In genomic region chr7:1025747-1026581, GRCh38 we compare ENCODE assay signal across 11 cellular contexts. TPM values are rescaled to one million over a fixed set of nuclear protein-coding genes. Genes with fewer than 3 reads are reported as not detected.
A peak's percentile ranks its signal among the peaks of the same experiment; 100 is the strongest.
DNase-seq lines count a peak whose midpoint lies in the region; ATAC-seq and TF ChIP-seq lines count a peak whose summit lies in the region.
"Had no signal": no experiment of that assay in that cellular context is flagged by ENCODE, and none has a peak within 500 bp of the region (broad histone marks: within the 10 kb centered on the region; RNA-seq: fewer than 3 reads in every experiment).

No MANE protein-coding gene starts in this region.

- H3K27ac ChIP-seq in HEK293 (ENCODE audit: extremely low read depth, low read depth, low read length) = no peak overlapping the region
- peak overlapping the region; percentile 95 for H3K27ac ChIP-seq in OCI-LY7 (ENCODE audit: low read depth, low read length, poor library complexity, severe bottlenecking)
- no peak overlapping the region for H3K27ac ChIP-seq in vagina
- H3K27ac ChIP-seq in esophagus muscularis mucosa (replicated peaks in 1 of 4) = no peak overlapping the region
- H3K27ac ChIP-seq: foreskin keratinocyte, suprapubic skin had no signal

- BruUV-seq in OCI-LY7 (replicated peaks; lab: Mats Ljungman, UMichigan) = TSS peak; percentile 75

- peaks cover 53% of the 10 kb centered on the region; the same call in 1 of the 2 replicates for H3K79me2 ChIP-seq in OCI-LY7 (ENCODE audit: insufficient read depth, low read depth, low read length)

- peaks cover 0 to 18% of the 10 kb centered on the region in 2 experiments; a peak in 1 of 3 replicates for H3K36me3 ChIP-seq in HEK293 (ENCODE audit: control insufficient read depth in 2 of 2, insufficient read depth in 1 of 2, low read length in 2 of 2)
- peaks cover 37% of the 10 kb centered on the region for H3K36me3 ChIP-seq in OCI-LY7 (ENCODE audit: insufficient read depth, low read length)
- H3K36me3 ChIP-seq in mucosa of descending colon (ENCODE audit: low read depth) = no peaks in the 10 kb centered on the region
- peaks cover 0 to 4% of the 10 kb centered on the region in 2 donors for H3K36me3 ChIP-seq in vagina
- H3K36me3 ChIP-seq in esophagus muscularis mucosa = peaks cover 0 to 42% (median 29%) of the 10 kb centered on the region in 4 donors

- POLR2A ChIA-PET in HEK293 (lab: Yijun Ruan, JAX) = no interaction called here
- POLR2A ChIA-PET in OCI-LY7 (lab: Charles Lee) = interaction anchor here (0.6 to 2.4 kb wide), 8 partner anchors 17 to 67 kb away, joined by 3 to 12 read pairs (median 4); no protein-coding TSS in a partner anchor

- H3K4me2 ChIP-seq in OCI-LY7 (ENCODE audit: low read length) = peak overlapping the region; percentile 96

- CTCF ChIA-PET in HEK293 (lab: Yijun Ruan, JAX) = interaction anchor here (0.8 to 1.7 kb wide), 4 partner anchors 32 to 151 kb away, joined by 4 to 14 read pairs (median 5); no protein-coding TSS in a partner anchor
- CTCF ChIA-PET in OCI-LY7 (lab: Charles Lee; ENCODE audit: unreplicated experiment) = interaction anchor here (0.6 to 2.2 kb wide), 4 partner anchors 18 to 148 kb away, joined by 3 to 12 read pairs (median 4); partner anchors contain the start of gene GPR146

- DNase-seq in DMS153 treated with DMSO at 0.1 percent for 48 hours (lab: John Stamatoyannopoulos, UW; ENCODE audit: unreplicated experiment) (peak; percentile 82), OCI-LY7 (ENCODE audit: low spot score) (peak; percentile 89), mucosa of descending colon (peak in 2 of 3 donors; percentile 27 to 54), vagina (ENCODE audit: extremely low spot score in 2 of 2) (no peak), esophagus muscularis mucosa (ENCODE audit: extremely low spot score) (no peak)
- DNase-seq in stimulated activated CD4-positive, alpha-beta T cell treated with anti-CD3 and anti-CD28 coated beads, Interleukin-15, amount 100 ng/mL, for 24 hours = no peak
- DNase-seq: foreskin keratinocyte, mesendoderm had no signal

- TF ChIP-seq POLR2A in vagina (IDR thresholded peaks at IDR 0.05) = no peak
- TF ChIP-seq POLR2A in esophagus muscularis mucosa (IDR thresholded peaks at IDR 0.05; ENCODE audit: low read depth) = no peak

- H3K9me3 ChIP-seq in HEK293 (ENCODE audit: control insufficient read depth, insufficient read depth, low read depth, low read length) (no peaks in the 10 kb centered on the region), OCI-LY7 (ENCODE audit: low read length) (no peaks in the 10 kb centered on the region), mucosa of descending colon (no peaks in the 10 kb centered on the region), vagina (no peaks in the 10 kb centered on the region), esophagus muscularis mucosa (no peaks in the 10 kb centered on the region)
- H3K9me3 ChIP-seq: suprapubic skin had no signal

- H4K20me1 ChIP-seq in OCI-LY7 (ENCODE audit: insufficient read depth, low read length) = no peaks in the 10 kb centered on the region

- H3K4me3 ChIP-seq in HEK293 (ENCODE audit: low read depth, low read length) (no peak overlapping the region), OCI-LY7 (ENCODE audit: low read depth, low read length, poor library complexity, severe bottlenecking) (peak overlapping the region; percentile 85), mucosa of descending colon (no peak overlapping the region), vagina (no peak overlapping the region), esophagus muscularis mucosa (no peak overlapping the region)
- H3K4me3 ChIP-seq: suprapubic skin had no signal

- H3K4me1 ChIP-seq in HEK293 (ENCODE audit: control insufficient read depth, insufficient read depth, low read length) (peaks cover 10% of the 10 kb centered on the region; the same call in 1 of the 2 replicates), OCI-LY7 (ENCODE audit: insufficient read depth, low read length, poor library complexity, severe bottlenecking) (peaks cover 88% of the 10 kb centered on the region), mucosa of descending colon (ENCODE audit: low read depth) (peaks cover 18% of the 10 kb centered on the region), vagina (peaks cover 43% of the 10 kb centered on the region), esophagus muscularis mucosa (peaks cover 19 to 71% (median 50%) of the 10 kb centered on the region in 4 donors)
- H3K4me1 ChIP-seq: foreskin keratinocyte had no signal

- no peak for TF ChIP-seq EP300 in esophagus muscularis mucosa (IDR thresholded peaks at IDR 0.05)

- ATAC-seq in mucosa of descending colon (no peak), GM19328 (IDR thresholded peaks at IDR 0.05; ENCODE audit: unreplicated experiment) (no peak)
- ATAC-seq: foreskin keratinocyte had no signal

- TF ChIP-seq CTCF in HEK293 (tag by site-specific recombination; IDR thresholded peaks at IDR 0.05) = no peak
- 0 out of 2 replicates have a peak, but pooled peaks have one; percentile 30 for TF ChIP-seq CTCF in OCI-LY7 (conservative IDR thresholded peaks at IDR 0.05; ENCODE audit: low read length)
- TF ChIP-seq CTCF in mucosa of descending colon (IDR thresholded peaks at IDR 0.05) = no peak
- TF ChIP-seq CTCF in vagina (IDR thresholded peaks at IDR 0.05) = no peak
- TF ChIP-seq CTCF in esophagus muscularis mucosa (IDR thresholded peaks at IDR 0.05) = no peak

- intact Hi-C loops in OCI-LY7 (cut with micrococcal nuclease; ENCODE audit: unreplicated experiment) (loop anchor here (1.0 to 5.0 kb wide), 5 partner anchors 19 to 481 kb away; partner anchors contain the start of gene GPR146), mucosa of descending colon (cut with DNase I, micrococcal nuclease) (no loop called here), vagina (cut with DNase I) (loop anchor here (10.0 kb wide), 1 partner anchor 1689 kb away; no protein-coding TSS in a partner anchor), esophagus muscularis mucosa (cut with DNase I) (loop anchor here (5.0 kb wide), 1 partner anchor 34 kb away; no protein-coding TSS in a partner anchor)

- WGBS in esophagus muscularis mucosa = 94% methylated on average over 7 of the region's 30 CpGs

- H3K27me3 ChIP-seq in vagina (no peaks in the 10 kb centered on the region), esophagus muscularis mucosa (no peaks in the 10 kb centered on the region)
- H3K27me3 ChIP-seq: foreskin keratinocyte, suprapubic skin had no signal

- no peaks in the 10 kb centered on the region for H3K9me2 ChIP-seq in OCI-LY7 (ENCODE audit: insufficient read depth, low read length)

- no peak overlapping the region for H2AFZ ChIP-seq in OCI-LY7 (ENCODE audit: low read length)

TF ChIP-seq in HEK293, 187 proteins besides CTCF, POLR2A, EP300 and RAD21 (continues in another document):
- TF ChIP-seq ZFP69B (tag by site-specific recombination; IDR thresholded peaks at IDR 0.05) = peak; percentile 71
- TF ChIP-seq ZNF558 (tag by site-specific recombination; IDR thresholded peaks at IDR 0.05) = no peak
- no peak for TF ChIP-seq ZBTB48 (tag by site-specific recombination; IDR thresholded peaks at IDR 0.05)
- TF ChIP-seq ZNF776 (tag by site-specific recombination; IDR thresholded peaks at IDR 0.05; ENCODE audit: borderline replicate concordance) = no peak

RNA-seq across cellular contexts. Expression of gene GPR146, which starts 18.4 kb away (rescaled TPM):
- 0.62 and 0.95 TPM in 2 replicates for total RNA-seq in OCI-LY7 (2014; rRNA removed; shearing (Covaris generic))
- total RNA-seq in OCI-LY7 (2022) = 0.77 and 3.3 TPM in 2 replicates
- 10 to 100 TPM in 1 of 3 donors, 1 to 10 TPM in 2; 3.5 to 13.0 (median 5.7) TPM for total RNA-seq in mucosa of descending colon
- total RNA-seq in vagina = 36.1 TPM
- total RNA-seq in esophagus muscularis mucosa = 10 to 100 TPM; 12.5 to 30.8 (median 25.5) TPM
- total RNA-seq: foreskin keratinocyte had no signal

RNA-seq across cellular contexts. Expression of gene CYP2W1, which starts 43.0 kb away (rescaled TPM):
- 0.31 TPM in 1 of 2 replicates, not detected in the other for total RNA-seq in OCI-LY7 (2014; rRNA removed; shearing (Covaris generic))
- total RNA-seq in OCI-LY7 (2022) = 1.3 and 1.5 TPM in 2 replicates
- total RNA-seq in mucosa of descending colon = 1 to 10 TPM in 2 of 3 donors, under 1 TPM in 1; 0.47 to 2.3 (median 2.1) TPM
- 2.0 TPM for total RNA-seq in vagina
- total RNA-seq in esophagus muscularis mucosa = under 1 TPM in 2 of 4 donors, not detected in 2; 0.23 to 0.66 TPM
- total RNA-seq: foreskin keratinocyte had no signal

RNA-seq across cellular contexts. Expression of gene COX19, which starts 50.6 kb away (rescaled TPM):
- total RNA-seq in OCI-LY7 (2014; rRNA removed; shearing (Covaris generic)) = 20.3 and 23.2 TPM in 2 replicates
- total RNA-seq in OCI-LY7 (2022) (43.1 and 45.7 TPM in 2 replicates), mucosa of descending colon (10 to 100 TPM; 14.9 to 20.9 (median 15.8) TPM), vagina (10.8 TPM), esophagus muscularis mucosa (10 to 100 TPM in 2 of 4 donors, 1 to 10 TPM in 2; 6.3 to 13.3 (median 9.7) TPM)

Comparison
In these comparisons a context has a peak if more than half of its experiments do, and no peak if none do; other contexts are left out.
1. DNase-seq: peak in DMS153 treated with DMSO at 0.1 percent for 48 hours (single experiment), OCI-LY7 (single experiment) and mucosa of descending colon (2 of 3); none in stimulated activated CD4-positive, alpha-beta T cell treated with anti-CD3 and anti-CD28 coated beads, Interleukin-15, amount 100 ng/mL, for 24 hours (single experiment), vagina (0 of 2) and esophagus muscularis mucosa (single experiment).
2. intact Hi-C loops: an anchor here in OCI-LY7 (1.0 to 5.0 kb wide), vagina (10.0 kb wide) and esophagus muscularis mucosa (5.0 kb wide); none called in mucosa of descending colon.